ENCODE assay signal across 7 cellular contexts in the genomic region with DNA sequence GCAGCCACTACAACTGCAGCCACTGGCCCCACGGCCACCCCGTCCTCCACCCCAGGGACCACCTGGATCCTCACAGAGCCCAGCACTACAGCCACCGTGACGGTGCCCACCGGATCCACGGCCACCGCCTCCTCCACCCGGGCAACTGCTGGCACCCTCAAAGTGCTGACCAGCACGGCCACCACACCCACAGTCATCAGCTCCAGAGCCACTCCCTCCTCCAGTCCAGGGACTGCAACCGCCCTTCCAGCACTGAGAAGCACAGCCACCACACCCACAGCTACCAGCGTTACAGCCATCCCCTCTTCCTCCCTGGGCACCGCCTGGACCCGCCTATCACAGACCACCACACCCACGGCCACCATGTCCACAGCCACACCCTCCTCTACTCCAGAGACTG. TPM values are rescaled to one million over a fixed set of nuclear protein-coding genes. Genes with fewer than 3 reads are reported as not detected.
"Had no signal": no experiment of that assay in that cellular context is flagged by ENCODE, and none has a peak within 500 bp of the region (broad histone marks: within the 10 kb centered on the region; RNA-seq: fewer than 3 reads in every experiment).

No MANE protein-coding gene starts in this region.

RNA-seq across cellular contexts. Expression of gene MUC5B, which starts 23.4 kb away (rescaled TPM):
- total RNA-seq: naive thymus-derived CD4-positive, alpha-beta T cell; natural killer cell treated with Interleukin-12 subunit alpha and Interleukin-12 subunit beta and Interleukin-15 and Interleukin-18, amount 100 ng/mL, for 72 hours; osteocyte; pulmonary artery endothelial cell; right atrium auricular region; smooth muscle cell; ureter had no signal
- polyA plus RNA-seq: naive thymus-derived CD4-positive, alpha-beta T cell; smooth muscle cell had no signal
